In genomic region chr2:3168230-3168891, GRCh38 we compare ENCODE assay signal across 14 cellular contexts.
A peak's percentile ranks its signal among the peaks of the same experiment; 100 is the strongest.
DNase-seq lines count a peak whose midpoint lies in the region; ATAC-seq and TF ChIP-seq lines count a peak whose summit lies in the region.
"Had no signal": no experiment of that assay in that cellular context is flagged by ENCODE, and none has a peak within 500 bp of the region (broad histone marks: within the 10 kb centered on the region; RNA-seq: fewer than 3 reads in every experiment).

No MANE protein-coding gene starts in this region.

- H3K27me3 ChIP-seq in left ventricle myocardium inferior (ENCODE audit: low read depth) (no peaks in the 10 kb centered on the region), thyroid gland (no peaks in the 10 kb centered on the region), aorta (ENCODE audit: control insufficient read depth in 1 of 2, insufficient read depth in 2 of 2, low read length in 1 of 2) (no peaks in the 10 kb centered on the region)

- DNase-seq in Right ventricle myocardium superior (peak; percentile 24), left ventricle myocardium inferior (no peak), iris pigment epithelial cell (ENCODE audit: low read depth) (peak; percentile 47), thyroid gland (peak; percentile 24 to 28), NCI-H2196 (lab: John Stamatoyannopoulos, UW; ENCODE audit: unreplicated experiment) (no peak), aorta (no peak), T-helper 2 cell (no peak)
- DNase-seq: ACHN, NCI-H446 treated with DMSO at 0.1 percent for 48 hours had no signal

- H3K9me3 Mint-ChIP-seq in brain, result peaks cover 12 to 21% (median 19%) of the 10 kb centered on the region in 5 experiments

- H3K4me3 ChIP-seq in left ventricle myocardium inferior, result no peak overlapping the region
- no peak overlapping the region for H3K4me3 ChIP-seq in thyroid gland (replicated peaks in 1 of 3)
- H3K4me3 ChIP-seq in aorta (ENCODE audit: low read length in 2 of 2), result no peak overlapping the region
- H3K4me3 ChIP-seq: lung, skin epidermis had no signal

- peaks cover 21% of the 10 kb centered on the region for H3K4me1 Mint-ChIP-seq in brain
- H3K4me1 Mint-ChIP-seq: activated naive CD4-positive, alpha-beta T cell treated with anti-CD3 and anti-CD28 coated beads, Interleukin-2, amount 50 U/mL, for 24 hours had no signal

- no peak for TF ChIP-seq CTCF in left ventricle myocardium inferior (IDR thresholded peaks at IDR 0.05; ENCODE audit: borderline replicate concordance)
- no peak for TF ChIP-seq CTCF in brain (conservative IDR thresholded peaks at IDR 0.05)
- TF ChIP-seq CTCF in thyroid gland (IDR thresholded peaks at IDR 0.05), result no peak

- peaks cover 3% of the 10 kb centered on the region for H3K27me3 Mint-ChIP-seq in brain
- H3K27me3 Mint-ChIP-seq: activated naive CD4-positive, alpha-beta T cell treated with anti-CD3 and anti-CD28 coated beads, Interleukin-2, amount 50 U/mL, for 24 hours had no signal

- H3K4me3 Mint-ChIP-seq in brain, result no peak overlapping the region
- H3K4me3 Mint-ChIP-seq: activated naive CD4-positive, alpha-beta T cell treated with anti-CD3 and anti-CD28 coated beads, Interleukin-2, amount 50 U/mL, for 24 hours had no signal

- 64 to 66% methylated on average over 15 to 17 of the region's 17 CpGs for WGBS in thyroid gland, 2 donors
- 64 to 69% methylated on average over 17 of the region's 17 CpGs for WGBS in aorta, 2 donors

- TF ChIP-seq POLR2A in thyroid gland (IDR thresholded peaks at IDR 0.05), result no peak

- H3K4me1 ChIP-seq in left ventricle myocardium inferior (no peaks in the 10 kb centered on the region), thyroid gland (no peaks in the 10 kb centered on the region), aorta (ENCODE audit: control insufficient read depth in 1 of 2, insufficient read depth in 2 of 2, low read length in 2 of 2) (no peaks in the 10 kb centered on the region)

- H3K9me3 ChIP-seq in left ventricle myocardium inferior (replicated peaks) (peaks cover 22% of the 10 kb centered on the region), thyroid gland (no peaks in the 10 kb centered on the region), aorta (ENCODE audit: control insufficient read depth, low read length) (no peaks in the 10 kb centered on the region)

- H3K36me3 ChIP-seq in left ventricle myocardium inferior (peaks cover 5% of the 10 kb centered on the region), thyroid gland (no peaks in the 10 kb centered on the region), aorta (ENCODE audit: control insufficient read depth in 1 of 2, insufficient read depth in 2 of 2, low read length in 1 of 2) (peaks cover 0 to 2% of the 10 kb centered on the region in 2 donors)

- H3K27ac ChIP-seq in left ventricle myocardium inferior (replicated peaks) (no peak overlapping the region), thyroid gland (no peak overlapping the region), aorta (ENCODE audit: low read depth in 1 of 2, low read length in 2 of 2) (no peak overlapping the region)
- H3K27ac ChIP-seq: KMS-11 had no signal

- peaks cover 55% of the 10 kb centered on the region for H3K36me3 Mint-ChIP-seq in brain

- intact Hi-C loops in Right ventricle myocardium superior (cut with DNase I) (no loop called here), left ventricle myocardium inferior (cut with micrococcal nuclease) (no loop called here), thyroid gland (cut with DNase I) (no loop called here), aorta (cut with DNase I) (no loop called here)

- H3K27ac Mint-ChIP-seq in brain, result peak overlapping the region in 3 of 5 experiments; percentile 24 to 83 (median 81)
- H3K27ac Mint-ChIP-seq: activated naive CD4-positive, alpha-beta T cell treated with anti-CD3 and anti-CD28 coated beads, Interleukin-2, amount 50 U/mL, for 24 hours had no signal

- no peak for ATAC-seq in Right ventricle myocardium superior (ENCODE audit: poor library complexity)
- ATAC-seq in aorta (ENCODE audit: low FRiP score), result no peak

Comparison
In these comparisons a context has a peak if more than half of its experiments do, and no peak if none do; other contexts are left out.
1. DNase-seq: peak in Right ventricle myocardium superior (single experiment), iris pigment epithelial cell (single experiment) and thyroid gland (2 of 2); none in left ventricle myocardium inferior (single experiment), NCI-H2196 (single experiment), aorta (0 of 2) and T-helper 2 cell (0 of 5).